ENCODE assay signal across 14 cellular contexts in the genomic region with DNA sequence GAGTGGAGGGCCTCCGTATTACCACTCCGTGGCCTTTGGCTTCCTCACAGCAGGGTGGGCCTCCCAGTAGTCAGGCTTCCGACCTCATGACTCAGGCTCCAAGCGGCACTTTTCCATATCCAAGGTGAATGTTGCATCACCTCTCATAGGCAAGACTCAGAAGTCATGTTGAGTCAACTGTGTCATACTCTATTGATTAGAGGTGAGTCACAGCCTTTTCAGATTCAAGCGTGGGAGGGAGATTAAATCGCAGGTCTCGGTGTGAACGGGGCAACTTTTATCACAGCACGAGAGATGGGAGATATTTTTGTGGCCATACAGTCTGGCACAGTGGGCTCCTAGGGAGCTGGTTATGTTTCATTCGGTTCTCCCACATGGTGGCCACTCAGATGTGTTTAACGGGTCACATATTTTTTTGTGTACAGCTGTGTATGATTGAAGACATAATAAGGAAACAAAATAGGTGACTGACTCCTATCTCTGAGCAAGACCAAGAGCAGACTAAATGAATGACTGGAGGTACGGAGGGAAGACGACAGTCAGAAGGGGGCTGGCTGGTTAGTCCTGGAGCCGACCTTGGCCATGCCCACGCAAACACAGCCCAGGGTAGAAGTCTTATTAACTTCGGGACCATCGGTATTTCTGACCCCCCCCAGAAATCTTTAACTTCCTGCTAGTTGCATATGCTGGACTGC. TPM values are rescaled to one million over a fixed set of nuclear protein-coding genes. Genes with fewer than 3 reads are reported as not detected.
DNase-seq lines count a peak whose midpoint lies in the region; ATAC-seq, FAIRE-seq and TF ChIP-seq lines count a peak whose summit lies in the region.
"Not testable (repeated sequence)": the region's sequence is repeated elsewhere in the genome, so short reads cannot be mapped to it uniquely, and the experiment has no call there.
"Had no signal": no experiment of that assay in that cellular context is flagged by ENCODE, and none has a peak within 500 bp of the region (broad histone marks: within the 10 kb centered on the region; RNA-seq: fewer than 3 reads in every experiment).

No MANE protein-coding gene starts in this region.

- not testable (repeated sequence) for H3K4me3 ChIP-seq in HCT116 (replicated peaks in 1 of 2; ENCODE audit: low read depth in 1 of 2, low read length in 2 of 2); astrocyte (ENCODE audit: insufficient read depth, low read depth, low read length); HepG2 (replicated peaks in 1 of 3; ENCODE audit: insufficient read depth in 1 of 3, low read depth in 2 of 3, low read length in 3 of 3)

- not testable (repeated sequence) for TF ChIP-seq RAD21 in HCT116 (IDR thresholded peaks at IDR 0.05; ENCODE audit: low read depth); HepG2 (CRISPR knock-in tag; IDR thresholded peaks at IDR 0.05)

- not testable (repeated sequence) for DNase-seq in HCT116 (ENCODE audit: low read depth, low spot score); RCC 7860 (ENCODE audit: low spot score); activated T-cell treated with anti-CD3 and anti-CD28 coated beads, Interleukin-2, amount 50 U/mL, for 4 hours; astrocyte (ENCODE audit: low read depth); HepG2 (ENCODE audit: low spot score)

- CTCF ChIA-PET in HCT116 (lab: Charles Lee); HepG2 (lab: Yijun Ruan, JAX; ENCODE audit: low intra/inter-chr PET ratio, low total read pairs): not testable (repeated sequence)

- not testable (repeated sequence) for H3K9me2 ChIP-seq in HCT116 (ENCODE audit: insufficient read depth)

- H3K79me2 ChIP-seq in HCT116 (ENCODE audit: insufficient read depth, low read length); astrocyte (ENCODE audit: insufficient read depth, low read length); HepG2 (ENCODE audit: insufficient read depth, low read length): not testable (repeated sequence)

- H3K36me3 ChIP-seq in HCT116 (ENCODE audit: control insufficient read depth in 1 of 2, insufficient read depth in 2 of 2, low read length in 2 of 2); astrocyte (ENCODE audit: insufficient read depth, low read length); HepG2 (replicated peaks in 1 of 2; ENCODE audit: control insufficient read depth in 1 of 2, insufficient read depth in 2 of 2, low read length in 2 of 2): not testable (repeated sequence)

- FAIRE-seq in RCC 7860 (lab: Jason Lieb, UNC), result peak; percentile 24
- FAIRE-seq in astrocyte (lab: Jason Lieb, UNC), result peak; percentile 83
- FAIRE-seq in HepG2 (lab: Jason Lieb, UNC), result not testable (repeated sequence)

- not testable (repeated sequence) for H3K27ac ChIP-seq in HCT116 (ENCODE audit: low read depth, low read length); astrocyte (ENCODE audit: low read depth, low read length); HepG2 (ENCODE audit: extremely low read length, insufficient read depth, low read length)

- not testable (repeated sequence) for H3K27me3 ChIP-seq in HCT116 (ENCODE audit: insufficient read depth, low read length); astrocyte (ENCODE audit: insufficient read depth, low read length); HepG2 (ENCODE audit: control insufficient read depth in 1 of 2, insufficient read depth in 2 of 2, low read length in 2 of 2)

- H3K4me1 Mint-ChIP-seq in activated T-cell treated with anti-CD3 and anti-CD28 coated beads, Interleukin-2, amount 50 U/mL, for 4 hours (ENCODE audit: low read depth); activated T-helper 17 cell treated with anti-CD3 and anti-CD28 coated beads, Interleukin-2, amount 50 U/mL, for 72 hours; astrocyte (ENCODE audit: low read depth, unreplicated experiment): not testable (repeated sequence)

- not testable (repeated sequence) for TF ChIP-seq POLR2A in HCT116 (IDR thresholded peaks at IDR 0.05; ENCODE audit: borderline replicate concordance, extremely low read depth, insufficient read depth, insufficient read length); HepG2 (IDR thresholded peaks at IDR 0.05; ENCODE audit: insufficient read depth in 1 of 2, low read depth in 2 of 2, low read length in 2 of 2)

- not testable (repeated sequence) for H3K9me3 ChIP-seq in HCT116 (ENCODE audit: control insufficient read depth in 1 of 2, insufficient read depth in 1 of 2, low read depth in 1 of 2, low read length in 2 of 2); astrocyte (ENCODE audit: insufficient read depth, low read depth, low read length); HepG2 (ENCODE audit: low read length)

- H3K27ac Mint-ChIP-seq in activated T-helper 17 cell treated with anti-CD3 and anti-CD28 coated beads, Interleukin-2, amount 50 U/mL, for 72 hours; astrocyte (ENCODE audit: unreplicated experiment): not testable (repeated sequence)

- in situ Hi-C loops in HepG2 (cut with HindIII; ENCODE audit: extremely low pct_ligation_motif_present, low pct_unique_long_range_greater_than_20kb), result not testable (repeated sequence)

- no CpG with 5 or more reads among the region's 17 CpGs for WGBS in HepG2 (ENCODE audit: low lambda C conversion rate)

- intact Hi-C loops in HCT116 (cut with micrococcal nuclease); HepG2 (cut with micrococcal nuclease; ENCODE audit: unreplicated experiment): not testable (repeated sequence)

- not testable (repeated sequence) for H3K36me3 Mint-ChIP-seq in activated T-cell treated with anti-CD3 and anti-CD28 coated beads, Interleukin-2, amount 50 U/mL, for 4 hours (ENCODE audit: insufficient read depth); activated T-helper 17 cell treated with anti-CD3 and anti-CD28 coated beads, Interleukin-2, amount 50 U/mL, for 72 hours (ENCODE audit: low read depth); astrocyte (ENCODE audit: low read depth, unreplicated experiment)

- not testable (repeated sequence) for BruUV-seq in HCT116 (replicated peaks; lab: Mats Ljungman, UMichigan); HepG2 (replicated peaks; lab: Mats Ljungman, UMichigan)

- not testable (repeated sequence) for TF ChIP-seq EP300 in HepG2 (IDR thresholded peaks at IDR 0.05; ENCODE audit: low read depth in 2 of 2, low read length in 2 of 2); HepG2 (CRISPR knock-in tag; IDR thresholded peaks at IDR 0.05; ENCODE audit: borderline replicate concordance)

- not testable (repeated sequence) for H3K9ac ChIP-seq in HCT116 (ENCODE audit: low read length); astrocyte (ENCODE audit: low read length); HepG2 (ENCODE audit: insufficient read depth, low read depth, low read length)

- H3K27me3 Mint-ChIP-seq in activated T-cell treated with anti-CD3 and anti-CD28 coated beads, Interleukin-2, amount 50 U/mL, for 4 hours (ENCODE audit: low read depth); activated T-helper 17 cell treated with anti-CD3 and anti-CD28 coated beads, Interleukin-2, amount 50 U/mL, for 72 hours; astrocyte (ENCODE audit: low read depth, unreplicated experiment): not testable (repeated sequence)

- TF ChIP-seq CTCF in HCT116 (IDR thresholded peaks at IDR 0.05 in 2 of 3, conservative IDR thresholded peaks at IDR 0.05 in 1 of 3; ENCODE audit: borderline replicate concordance in 1 of 3, insufficient read depth in 1 of 3, low read depth in 2 of 3, low read length in 2 of 3); astrocyte (IDR thresholded peaks at IDR 0.05; ENCODE audit: insufficient read depth, low read depth, low read length); HepG2 (CRISPR knock-in tag; IDR thresholded peaks at IDR 0.05): not testable (repeated sequence)

- ATAC-seq in HCT116 (peak; percentile 87), HepG2 (peak; percentile 46; the same call in 1 of the 3 replicates)
- ATAC-seq in activated CD4-positive, CD25-positive, alpha-beta regulatory T cell treated with anti-CD3 and anti-CD28 coated beads, Interleukin-2, amount 50 U/mL, for 24 hours, result peak; percentile 71 to 73
- peak; percentile 52 to 74 for ATAC-seq in activated T-cell treated with anti-CD3 and anti-CD28 coated beads, Interleukin-2, amount 50 U/mL, for 4 hours
- ATAC-seq in activated T-helper 17 cell treated with anti-CD3 and anti-CD28 coated beads, Interleukin-2, amount 50 U/mL, for 72 hours (replicated peaks), result peak; percentile 75

- H2AFZ ChIP-seq in HCT116 (ENCODE audit: low read depth, low read length, poor library complexity, severe bottlenecking); astrocyte (ENCODE audit: low read depth, low read length); HepG2 (ENCODE audit: low read length): not testable (repeated sequence)

- POLR2A ChIA-PET in HCT116 (lab: Charles Lee); HepG2 (lab: Yijun Ruan, JAX): not testable (repeated sequence)

- not testable (repeated sequence) for H3K9me3 Mint-ChIP-seq in activated T-cell treated with anti-CD3 and anti-CD28 coated beads, Interleukin-2, amount 50 U/mL, for 4 hours; activated T-helper 17 cell treated with anti-CD3 and anti-CD28 coated beads, Interleukin-2, amount 50 U/mL, for 72 hours; astrocyte (ENCODE audit: unreplicated experiment)

- not testable (repeated sequence) for H3K4me3 Mint-ChIP-seq in activated T-cell treated with anti-CD3 and anti-CD28 coated beads, Interleukin-2, amount 50 U/mL, for 4 hours; activated T-helper 17 cell treated with anti-CD3 and anti-CD28 coated beads, Interleukin-2, amount 50 U/mL, for 72 hours; astrocyte (ENCODE audit: unreplicated experiment)

- not testable (repeated sequence) for H3K4me2 ChIP-seq in HCT116 (ENCODE audit: low read length); astrocyte (ENCODE audit: low read length); HepG2 (ENCODE audit: low read depth, low read length)

- H4K20me1 ChIP-seq in HCT116 (ENCODE audit: insufficient read depth); astrocyte (ENCODE audit: insufficient read depth, low read length); HepG2 (ENCODE audit: insufficient read depth, low read length): not testable (repeated sequence)

- RAD21 ChIA-PET in HCT116 (lab: Charles Lee; ENCODE audit: low non-redundant PET in 1 of 2, low total read pairs in 2 of 2, uncharacterized antibody in 2 of 2, unreplicated experiment in 2 of 2), result not testable (repeated sequence)

- H3K4me1 ChIP-seq in HCT116 (ENCODE audit: control insufficient read depth in 1 of 2, insufficient read depth in 2 of 2, low read length in 2 of 2); astrocyte (ENCODE audit: insufficient read depth, low read length); HepG2 (ENCODE audit: insufficient read depth, low read length): not testable (repeated sequence)

RNA-seq across cellular contexts. Expression of a gene that starts 2.8 kb away (rescaled TPM):
- total RNA-seq in HCT116 (2021; ENCODE audit: unreplicated experiment), result not detected
- polyA plus RNA-seq in HCT116 (2012), result not detected in 2 replicates
- total RNA-seq in activated T-cell treated with anti-CD3 and anti-CD28 coated beads, Interleukin-2, amount 50 U/mL, for 4 hours, result not detected
- total RNA-seq in activated T-helper 17 cell treated with anti-CD3 and anti-CD28 coated beads, Interleukin-2, amount 50 U/mL, for 72 hours, result not detected
- total RNA-seq in astrocyte, result 0.19 and 0.25 TPM in 2 replicates
- not detected in 2 replicates for total RNA-seq in HepG2 (2016; rRNA removed; fragmentation: Illumina TruSeq; extraction: Trizol)
- not detected in 2 replicates for total RNA-seq in HepG2 (2016; cell fraction: cytosol; rRNA removed; fragmentation: Illumina TruSeq; extraction: Trizol; ENCODE audit: low read depth)
- not detected in 2 replicates for total RNA-seq in HepG2 (2016; cell fraction: insoluble cytoplasmic fraction; rRNA removed; fragmentation: Illumina TruSeq; extraction: Trizol)
- total RNA-seq in HepG2 (2016; cell fraction: membrane; rRNA removed; fragmentation: Illumina TruSeq; extraction: Trizol), result not detected in 2 replicates
- total RNA-seq in HepG2 (2016; cell fraction: nucleus; rRNA removed; fragmentation: Illumina TruSeq; extraction: Trizol), result not detected in 2 replicates
- not detected in 2 replicates for polyA plus RNA-seq in HepG2 (2011; rRNA removed)
- polyA plus RNA-seq in HepG2 (2011; cell fraction: cytosol; rRNA removed), result not detected in 2 replicates
- polyA plus RNA-seq in HepG2 (2011; cell fraction: nucleus; rRNA removed), result not detected in 2 replicates
- not detected in 2 replicates for polyA plus RNA-seq in HepG2 (2012)
- not detected in 2 replicates for polyA plus RNA-seq in HepG2 (2016; cell fraction: cytosol; fragmentation: Illumina TruSeq; extraction: Trizol; ENCODE audit: low read depth)
- not detected in 2 replicates for polyA plus RNA-seq in HepG2 (2016; cell fraction: insoluble cytoplasmic fraction; fragmentation: Illumina TruSeq; extraction: Trizol; ENCODE audit: low read depth)
- not detected in 2 replicates for polyA plus RNA-seq in HepG2 (2016; cell fraction: membrane; fragmentation: Illumina TruSeq; extraction: Trizol; ENCODE audit: low read depth)
- not detected in 2 replicates for polyA plus RNA-seq in HepG2 (2016; cell fraction: nucleus; fragmentation: Illumina TruSeq; extraction: Trizol; ENCODE audit: insufficient read depth, low read depth)
- not detected in 2 replicates for polyA minus RNA-seq in HepG2 (2011; rRNA and poly(A)+ RNA removed; ENCODE audit: low replicate concordance)
- not detected in 2 replicates for polyA minus RNA-seq in HepG2 (2011; cell fraction: cytosol; rRNA and poly(A)+ RNA removed)
- polyA minus RNA-seq in HepG2 (2011; cell fraction: nucleus; rRNA and poly(A)+ RNA removed), result not detected in 2 replicates
- total RNA-seq: CD4-positive, alpha-beta memory T cell; CD4-positive, CD25-positive, alpha-beta regulatory T cell; CD8-positive, alpha-beta memory T cell; G401; GM12878 had no signal
- polyA plus RNA-seq: AG04450; CD14-positive monocyte; CD4-positive, alpha-beta memory T cell; CD4-positive, CD25-positive, alpha-beta regulatory T cell; CD8-positive, alpha-beta memory T cell; GM12878 had no signal

RNA-seq across cellular contexts. Expression of a gene that starts 30.1 kb away (rescaled TPM):
- total RNA-seq in HCT116 (2021; ENCODE audit: unreplicated experiment) (not detected), astrocyte (14.7 and 15.5 TPM in 2 replicates), HepG2 (2016; rRNA removed; fragmentation: Illumina TruSeq; extraction: Trizol) (not detected in 2 replicates)
- not detected in 2 replicates for polyA plus RNA-seq in HCT116 (2012)
- total RNA-seq in activated T-cell treated with anti-CD3 and anti-CD28 coated beads, Interleukin-2, amount 50 U/mL, for 4 hours, result 1 to 10 TPM; 7.8 to 8.2 (median 8.2) TPM
- 1 to 10 TPM; 8.0 to 9.1 TPM for total RNA-seq in activated T-helper 17 cell treated with anti-CD3 and anti-CD28 coated beads, Interleukin-2, amount 50 U/mL, for 72 hours
- total RNA-seq in HepG2 (2016; cell fraction: cytosol; rRNA removed; fragmentation: Illumina TruSeq; extraction: Trizol; ENCODE audit: low read depth), result not detected in 2 replicates
- not detected in 2 replicates for total RNA-seq in HepG2 (2016; cell fraction: insoluble cytoplasmic fraction; rRNA removed; fragmentation: Illumina TruSeq; extraction: Trizol)
- total RNA-seq in HepG2 (2016; cell fraction: membrane; rRNA removed; fragmentation: Illumina TruSeq; extraction: Trizol), result not detected in 2 replicates
- total RNA-seq in HepG2 (2016; cell fraction: nucleus; rRNA removed; fragmentation: Illumina TruSeq; extraction: Trizol), result not detected in 2 replicates
- not detected in 2 replicates for polyA plus RNA-seq in HepG2 (2011; rRNA removed)
- polyA plus RNA-seq in HepG2 (2011; cell fraction: cytosol; rRNA removed), result not detected in 2 replicates
- not detected in 2 replicates for polyA plus RNA-seq in HepG2 (2011; cell fraction: nucleus; rRNA removed)
- not detected in 2 replicates for polyA plus RNA-seq in HepG2 (2012)
- not detected in 2 replicates for polyA plus RNA-seq in HepG2 (2016; cell fraction: cytosol; fragmentation: Illumina TruSeq; extraction: Trizol; ENCODE audit: low read depth)
- not detected in 2 replicates for polyA plus RNA-seq in HepG2 (2016; cell fraction: insoluble cytoplasmic fraction; fragmentation: Illumina TruSeq; extraction: Trizol; ENCODE audit: low read depth)
- polyA plus RNA-seq in HepG2 (2016; cell fraction: membrane; fragmentation: Illumina TruSeq; extraction: Trizol; ENCODE audit: low read depth), result not detected in 2 replicates
- not detected in 2 replicates for polyA plus RNA-seq in HepG2 (2016; cell fraction: nucleus; fragmentation: Illumina TruSeq; extraction: Trizol; ENCODE audit: insufficient read depth, low read depth)
- not detected in 2 replicates for polyA minus RNA-seq in HepG2 (2011; rRNA and poly(A)+ RNA removed; ENCODE audit: low replicate concordance)
- not detected in 2 replicates for polyA minus RNA-seq in HepG2 (2011; cell fraction: cytosol; rRNA and poly(A)+ RNA removed)
- not detected in 2 replicates for polyA minus RNA-seq in HepG2 (2011; cell fraction: nucleus; rRNA and poly(A)+ RNA removed)

RNA-seq across cellular contexts. Expression of a gene that starts 30.5 kb away (rescaled TPM):
- not detected for total RNA-seq in HCT116 (2021; ENCODE audit: unreplicated experiment)
- polyA plus RNA-seq in HCT116 (2012), result not detected in 2 replicates
- not detected for total RNA-seq in activated T-cell treated with anti-CD3 and anti-CD28 coated beads, Interleukin-2, amount 50 U/mL, for 4 hours
- total RNA-seq in activated T-helper 17 cell treated with anti-CD3 and anti-CD28 coated beads, Interleukin-2, amount 50 U/mL, for 72 hours, result not detected
- total RNA-seq in astrocyte, result 0.19 and 0.25 TPM in 2 replicates
- not detected in 2 replicates for total RNA-seq in HepG2 (2016; rRNA removed; fragmentation: Illumina TruSeq; extraction: Trizol)
- not detected in 2 replicates for total RNA-seq in HepG2 (2016; cell fraction: cytosol; rRNA removed; fragmentation: Illumina TruSeq; extraction: Trizol; ENCODE audit: low read depth)
- total RNA-seq in HepG2 (2016; cell fraction: insoluble cytoplasmic fraction; rRNA removed; fragmentation: Illumina TruSeq; extraction: Trizol), result not detected in 2 replicates
- total RNA-seq in HepG2 (2016; cell fraction: membrane; rRNA removed; fragmentation: Illumina TruSeq; extraction: Trizol), result not detected in 2 replicates
- total RNA-seq in HepG2 (2016; cell fraction: nucleus; rRNA removed; fragmentation: Illumina TruSeq; extraction: Trizol), result not detected in 2 replicates
- not detected in 2 replicates for polyA plus RNA-seq in HepG2 (2011; rRNA removed)
- polyA plus RNA-seq in HepG2 (2011; cell fraction: cytosol; rRNA removed), result not detected in 2 replicates
- polyA plus RNA-seq in HepG2 (2011; cell fraction: nucleus; rRNA removed), result not detected in 2 replicates
- polyA plus RNA-seq in HepG2 (2012), result not detected in 2 replicates
- not detected in 2 replicates for polyA plus RNA-seq in HepG2 (2016; cell fraction: cytosol; fragmentation: Illumina TruSeq; extraction: Trizol; ENCODE audit: low read depth)
- polyA plus RNA-seq in HepG2 (2016; cell fraction: insoluble cytoplasmic fraction; fragmentation: Illumina TruSeq; extraction: Trizol; ENCODE audit: low read depth), result not detected in 2 replicates
- polyA plus RNA-seq in HepG2 (2016; cell fraction: membrane; fragmentation: Illumina TruSeq; extraction: Trizol; ENCODE audit: low read depth), result not detected in 2 replicates
- polyA plus RNA-seq in HepG2 (2016; cell fraction: nucleus; fragmentation: Illumina TruSeq; extraction: Trizol; ENCODE audit: insufficient read depth, low read depth), result not detected in 2 replicates
- polyA minus RNA-seq in HepG2 (2011; rRNA and poly(A)+ RNA removed; ENCODE audit: low replicate concordance), result not detected in 2 replicates
- polyA minus RNA-seq in HepG2 (2011; cell fraction: cytosol; rRNA and poly(A)+ RNA removed), result not detected in 2 replicates
- polyA minus RNA-seq in HepG2 (2011; cell fraction: nucleus; rRNA and poly(A)+ RNA removed), result not detected in 2 replicates
- total RNA-seq: CD4-positive, alpha-beta memory T cell; CD4-positive, CD25-positive, alpha-beta regulatory T cell; CD8-positive, alpha-beta memory T cell; G401; GM12878 had no signal
- polyA plus RNA-seq: AG04450; CD14-positive monocyte; CD4-positive, alpha-beta memory T cell; CD4-positive, CD25-positive, alpha-beta regulatory T cell; CD8-positive, alpha-beta memory T cell; GM12878 had no signal
